Comparison of ENCODE assay signal across 8 cellular contexts in the genomic region with DNA sequence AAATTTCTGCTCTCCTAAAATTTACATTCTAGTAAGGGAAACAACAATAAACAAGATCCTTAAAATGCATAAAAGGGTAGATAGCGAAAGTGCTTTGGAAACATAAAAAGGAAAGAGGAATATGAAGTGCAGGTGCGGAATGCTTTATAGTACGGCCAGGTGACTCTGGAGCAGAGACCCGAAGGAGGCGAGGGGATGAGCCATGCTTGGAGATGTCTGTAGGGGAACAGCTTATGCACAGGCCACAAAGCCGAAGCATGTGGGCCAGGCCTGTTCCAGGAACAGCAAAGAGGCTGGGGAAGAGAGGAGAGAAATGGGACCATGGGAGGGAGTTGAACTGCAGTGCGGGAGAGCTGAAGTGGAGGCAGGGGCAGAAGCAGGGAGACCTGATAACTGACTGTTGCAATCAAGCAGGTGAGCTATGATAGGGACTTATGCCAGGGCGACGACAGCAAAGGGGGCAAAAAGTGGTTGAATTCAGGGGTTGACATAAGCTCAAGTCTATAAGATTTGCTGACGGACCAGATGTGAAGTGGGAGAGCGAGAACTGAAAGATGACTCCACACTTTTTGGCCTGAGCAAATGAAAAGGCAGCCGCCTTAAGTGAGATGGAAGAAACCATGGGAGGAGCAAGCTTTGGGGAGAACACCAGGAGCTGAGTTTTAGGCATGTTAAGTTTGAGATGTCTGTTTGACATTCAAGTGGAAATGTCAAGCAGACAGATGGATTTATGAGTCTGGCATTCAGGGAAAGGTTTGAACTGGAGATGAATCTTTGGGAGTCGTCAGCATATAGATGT.
DNase-seq lines count a peak whose midpoint lies in the region; ATAC-seq and TF ChIP-seq lines count a peak whose summit lies in the region.

No MANE protein-coding gene starts in this region.

- TF ChIP-seq RAD21 in IMR-90 (IDR thresholded peaks at IDR 0.05; ENCODE audit: low read length) = no peak

- peak overlapping the region; percentile 81 for H4K91ac ChIP-seq in IMR-90 (ENCODE audit: insufficient read depth, low read depth, low read length)

- peak overlapping the region; percentile 98 for H4K5ac ChIP-seq in IMR-90 (ENCODE audit: low read depth, low read length)

- H3K79me2 ChIP-seq in mammary epithelial cell (ENCODE audit: insufficient read depth, low read length) = peaks cover 42% of the 10 kb centered on the region

- CTCF ChIA-PET in IMR-90 (lab: Yijun Ruan, JAX) (no interaction called here), mammary epithelial cell (lab: Charles Lee; ENCODE audit: low non-redundant PET) (interaction anchor here (0.6 kb wide), 2 partner anchors 87 to 788 kb away, joined by 3 to 24 read pairs; no protein-coding TSS in a partner anchor)

- H2BK5ac ChIP-seq in IMR-90 (ENCODE audit: low read depth, low read length, poor library complexity, severe bottlenecking) = no peak overlapping the region

- H3K27me3 ChIP-seq in IMR-90 (ENCODE audit: control insufficient read depth, insufficient read depth, low read length) = no peaks in the 10 kb centered on the region; the same call in 1 of the 2 replicates
- H3K27me3 ChIP-seq in mammary epithelial cell (ENCODE audit: insufficient read depth, low read length) = no peaks in the 10 kb centered on the region

- peak overlapping the region; percentile 86 for H3K27ac ChIP-seq in 22Rv1
- no peak overlapping the region for H3K27ac ChIP-seq in IMR-90 (ENCODE audit: insufficient read depth, low read length)
- H3K27ac ChIP-seq in mammary epithelial cell (ENCODE audit: insufficient read depth, low read depth, low read length) = no peak overlapping the region

- H2AFZ ChIP-seq in IMR-90 (replicated peaks; ENCODE audit: low read length, poor library complexity) (peak overlapping the region; percentile 94), mammary epithelial cell (ENCODE audit: low read depth, low read length) (peak overlapping the region; percentile 85)

- H3K23ac ChIP-seq in IMR-90 (ENCODE audit: low read depth, low read length) = no peak overlapping the region

- POLR2A ChIA-PET in IMR-90 (lab: Charles Lee; ENCODE audit: unreplicated experiment) = no interaction called here

- TF ChIP-seq POLR2A in IMR-90 (IDR thresholded peaks at IDR 0.05; ENCODE audit: low read depth, low read length) = no peak

- 86% methylated on average over 13 of the region's 13 CpGs; no CpG with 5 or more reads in 1 of the 2 experiments for WGBS in IMR-90 (ENCODE audit: extremely low coverage in 2 of 2, insufficient read length in 1 of 2), 2 experiments
- 52% methylated on average over 13 of the region's 13 CpGs for WGBS in mammary epithelial cell (ENCODE audit: low coverage, missing lambda C conversion rate)

- peak overlapping the region; percentile 51; the same call in 1 of the 2 replicates for H2BK120ac ChIP-seq in IMR-90 (ENCODE audit: low read depth, low read length)

- DNase-seq in IMR-90 (no peak), mammary epithelial cell (no peak), mucosa of descending colon (peak in 2 of 3 donors; percentile 12 to 36), SW480 (ENCODE audit: low spot score) (no peak), SK-N-DZ (ENCODE audit: low spot score) (no peak), NCI-H1105 (lab: John Stamatoyannopoulos, UW) (no peak)

- H3K4me1 ChIP-seq in IMR-90 (ENCODE audit: control insufficient read depth, insufficient read depth, low read length) (no peaks in the 10 kb centered on the region), mammary epithelial cell (ENCODE audit: insufficient read depth, low read length) (peaks cover 11% of the 10 kb centered on the region), mucosa of descending colon (ENCODE audit: low read depth) (peaks cover 14% of the 10 kb centered on the region)

- H2AK5ac ChIP-seq in IMR-90 (ENCODE audit: low read depth, low read length) = peak overlapping the region; percentile 65

- peak overlapping the region; percentile 90 for H3K4ac ChIP-seq in IMR-90 (ENCODE audit: low read depth, low read length)

- H2AK9ac ChIP-seq in IMR-90 (replicated peaks; ENCODE audit: low read depth, low read length, poor library complexity) = peak overlapping the region; percentile 91

- peak overlapping the region; percentile 94 to 97 for H4K8ac ChIP-seq in IMR-90 (ENCODE audit: low read depth in 2 of 2, low read length in 2 of 2)

- H3K9me3 ChIP-seq in IMR-90 (ENCODE audit: control insufficient read depth, insufficient read depth, low read length) = no peaks in the 10 kb centered on the region
- H3K9me3 ChIP-seq in mammary epithelial cell (replicated peaks; ENCODE audit: insufficient read depth, low read length) = no peaks in the 10 kb centered on the region
- H3K9me3 ChIP-seq in mucosa of descending colon = no peaks in the 10 kb centered on the region

- H2BK15ac ChIP-seq in IMR-90 (ENCODE audit: low read depth, low read length) = peak overlapping the region; percentile 81; the same call in 2 of the 3 replicates

- dilution Hi-C loops in IMR-90 (cut with HindIII; ENCODE audit: low sequenced_read_pairs, unreplicated experiment) (no loop called here), mammary epithelial cell (cut with HindIII; ENCODE audit: low sequenced_read_pairs) (loop anchor here (5.0 kb wide), 1 partner anchor 36 kb away; no protein-coding TSS in a partner anchor)

- peak overlapping the region; percentile 16; the same call in 1 of the 2 replicates for H3K9ac ChIP-seq in IMR-90 (ENCODE audit: low read depth, low read length)
- H3K9ac ChIP-seq in mammary epithelial cell (ENCODE audit: insufficient read depth, low read length) = no peak overlapping the region

- no peak overlapping the region; the same call in 1 of the 2 replicates for H2BK20ac ChIP-seq in IMR-90 (ENCODE audit: low read depth, low read length)

- H3K79me1 ChIP-seq in IMR-90 (ENCODE audit: low read depth in 1 of 2, low read length in 2 of 2) = peaks cover 0 to 13% of the 10 kb centered on the region in 2 experiments; a peak in 2 of 4 replicates

- no peak overlapping the region for H3K18ac ChIP-seq in IMR-90 (ENCODE audit: low read depth, low read length)

- TF ChIP-seq CTCF in 22Rv1 (IDR thresholded peaks at IDR 0.05) = no peak
- no peak for TF ChIP-seq CTCF in IMR-90 (conservative IDR thresholded peaks at IDR 0.05; ENCODE audit: low read depth, low read length)
- TF ChIP-seq CTCF in mammary epithelial cell (conservative IDR thresholded peaks at IDR 0.05 in 1 of 2, IDR thresholded peaks at IDR 0.05 in 1 of 2; ENCODE audit: extremely low read depth in 1 of 2, insufficient read depth in 1 of 2, low read depth in 1 of 2, low read length in 2 of 2) = no peak
- TF ChIP-seq CTCF in mucosa of descending colon (IDR thresholded peaks at IDR 0.05) = no peak

- peaks cover 7% of the 10 kb centered on the region; the same call in 1 of the 2 replicates for H3K9me1 ChIP-seq in IMR-90 (ENCODE audit: insufficient read depth, low read length)

- H3K4me3 ChIP-seq in IMR-90 (ENCODE audit: insufficient read depth, low read depth, low read length) (peak overlapping the region; percentile 88), mammary epithelial cell (replicated peaks in 1 of 3; ENCODE audit: insufficient read depth in 1 of 3, low read depth in 2 of 3, low read length in 3 of 3) (peak overlapping the region; percentile 74 to 93 (median 86)), mucosa of descending colon (no peak overlapping the region)

- H3K4me2 ChIP-seq in IMR-90 (ENCODE audit: low read depth, low read length) (peak overlapping the region; percentile 95), mammary epithelial cell (ENCODE audit: insufficient read depth, low read depth, low read length) (peak overlapping the region; percentile 59)

- H3K14ac ChIP-seq in IMR-90 (replicated peaks; ENCODE audit: low read depth, low read length) = peak overlapping the region; percentile 80

- H4K20me1 ChIP-seq in IMR-90 (ENCODE audit: insufficient read depth, low read length) = peaks cover 29% of the 10 kb centered on the region
- peaks cover 4% of the 10 kb centered on the region for H4K20me1 ChIP-seq in mammary epithelial cell (ENCODE audit: insufficient read depth, low read length)

- intact Hi-C loops in IMR-90 (cut with micrococcal nuclease) = loop anchor here (2.0 to 5.0 kb wide), 2 partner anchors 59 to 87 kb away; no protein-coding TSS in a partner anchor
- intact Hi-C loops in mammary epithelial cell (cut with micrococcal nuclease) = loop anchor here (1.0 to 2.0 kb wide), 2 partner anchors 35 to 87 kb away; no protein-coding TSS in a partner anchor
- intact Hi-C loops in mucosa of descending colon (cut with DNase I, micrococcal nuclease) = no loop called here

- BruUV-seq in IMR-90 (replicated peaks; lab: Mats Ljungman, UMichigan) (no TSS peak), mammary epithelial cell (replicated peaks; lab: Mats Ljungman, UMichigan) (no TSS peak)

- in situ Hi-C loops in IMR-90 (cut with MboI; ENCODE audit: low sequenced_read_pairs) (no loop called here), mammary epithelial cell (cut with MboI; ENCODE audit: low sequenced_read_pairs in 2 of 2) (no loop called here)

- H3K36me3 ChIP-seq in IMR-90 (ENCODE audit: control insufficient read depth, insufficient read depth, low read length) = peaks cover 3% of the 10 kb centered on the region
- peaks cover 3% of the 10 kb centered on the region for H3K36me3 ChIP-seq in mammary epithelial cell (ENCODE audit: insufficient read depth, low read length)
- H3K36me3 ChIP-seq in mucosa of descending colon (ENCODE audit: low read depth) = no peaks in the 10 kb centered on the region

- no peak for ATAC-seq in IMR-90 (ENCODE audit: low read depth)
- no peak for ATAC-seq in mucosa of descending colon
- ATAC-seq in HG02870 (IDR thresholded peaks at IDR 0.05; ENCODE audit: unreplicated experiment) = no peak

- H3K56ac ChIP-seq in IMR-90 (ENCODE audit: extremely low read depth, insufficient read depth, low read length) = peak overlapping the region; percentile 20; the same call in 1 of the 2 replicates

TF ChIP-seq in IMR-90, 13 proteins besides CTCF, POLR2A, EP300 and RAD21:
- no peak for TF ChIP-seq CEBPB (IDR thresholded peaks at IDR 0.05; ENCODE audit: low read depth, low read length)
- no peak for TF ChIP-seq USF2 (IDR thresholded peaks at IDR 0.05; ENCODE audit: low read depth, low read length)
- TF ChIP-seq BHLHE40 (IDR thresholded peaks at IDR 0.05; ENCODE audit: low read depth, low read length) = no peak
- no peak for TF ChIP-seq RFX5 (IDR thresholded peaks at IDR 0.05; ENCODE audit: low read depth, low read length)
- TF ChIP-seq FOS (IDR thresholded peaks at IDR 0.05; ENCODE audit: low read depth, low read length) = no peak
- TF ChIP-seq MAFK (IDR thresholded peaks at IDR 0.05; ENCODE audit: low read depth, low read length) = no peak
- no peak for TF ChIP-seq RCOR1 (IDR thresholded peaks at IDR 0.05; ENCODE audit: insufficient replicate concordance, low read length)

Comparison
In these comparisons a context has a peak if more than half of its experiments do, and no peak if none do; other contexts are left out.
1. DNase-seq: peak in mucosa of descending colon (2 of 3); none in IMR-90 (single experiment), mammary epithelial cell (single experiment), SW480 (single experiment), SK-N-DZ (single experiment) and NCI-H1105 (single experiment).
2. intact Hi-C loops: an anchor here in IMR-90 (2.0 to 5.0 kb wide) and mammary epithelial cell (1.0 to 2.0 kb wide); none called in mucosa of descending colon.